In genomic region chr7:143284591-143285453, GRCh38 we compare ENCODE assay signal across 11 cellular contexts. TPM values are rescaled to one million over a fixed set of nuclear protein-coding genes. Genes with fewer than 3 reads are reported as not detected.
DNase-seq lines count a peak whose midpoint lies in the region; ATAC-seq and TF ChIP-seq lines count a peak whose summit lies in the region.
"Had no signal": no experiment of that assay in that cellular context is flagged by ENCODE, and none has a peak within 500 bp of the region (broad histone marks: within the 10 kb centered on the region; RNA-seq: fewer than 3 reads in every experiment).

Gene TMEM139 (plus strand): TSS chr7:143284958. CDS start chr7:143285958, 1,000 bp downstream.

- H3K4me1 ChIP-seq in right lobe of liver (peaks cover 0 to 37% (median 6%) of the 10 kb centered on the region in 4 donors), upper lobe of right lung (peaks cover 19% of the 10 kb centered on the region), testis (peaks cover 13% of the 10 kb centered on the region)

- DNase-seq in Right ventricle myocardium inferior (ENCODE audit: missing footprints) (no peak), cardiac septum (ENCODE audit: low spot score) (no peak), T47D (ENCODE audit: low read depth in 1 of 2, low spot score in 1 of 2) (peak; percentile 39 to 88), right lobe of liver (peak; percentile 46 to 91 (median 78)), upper lobe of right lung (peak; percentile 79), COLO668 (lab: John Stamatoyannopoulos, UW; ENCODE audit: unreplicated experiment) (no peak), testis (no peak)
- DNase-seq: DMS53 had no signal

- H3K9me3 ChIP-seq in right lobe of liver (no peaks in the 10 kb centered on the region), upper lobe of right lung (no peaks in the 10 kb centered on the region), testis (no peaks in the 10 kb centered on the region)

- TF ChIP-seq POLR2A in right lobe of liver (IDR thresholded peaks at IDR 0.05) (no peak), testis (IDR thresholded peaks at IDR 0.05) (no peak)

- no peak for TF ChIP-seq CTCF in right lobe of liver (IDR thresholded peaks at IDR 0.05)
- TF ChIP-seq CTCF in upper lobe of right lung (IDR thresholded peaks at IDR 0.05) = no peak
- no peak for TF ChIP-seq CTCF in testis (IDR thresholded peaks at IDR 0.05)

- in situ Hi-C loops in T47D (cut with HindIII; ENCODE audit: low pct_unique_long_range_greater_than_20kb, low sequenced_read_pairs) = no loop called here

- H3K36me3 ChIP-seq in right lobe of liver = no peaks in the 10 kb centered on the region
- H3K36me3 ChIP-seq in upper lobe of right lung = no peaks in the 10 kb centered on the region
- H3K36me3 ChIP-seq in testis (ENCODE audit: low read depth, missing control alignments) = no peaks in the 10 kb centered on the region
- H3K36me3 ChIP-seq: HAP-1 had no signal

- ATAC-seq in Right ventricle myocardium inferior (peak; percentile 23), right lobe of liver (peak; percentile 62 to 82 (median 76)), upper lobe of right lung (peak; percentile 66), HG03521 (IDR thresholded peaks at IDR 0.05; ENCODE audit: unreplicated experiment) (no peak)

- no peaks in the 10 kb centered on the region for H3K27me3 ChIP-seq in right lobe of liver
- no peaks in the 10 kb centered on the region for H3K27me3 ChIP-seq in upper lobe of right lung
- H3K27me3 ChIP-seq in testis = no peaks in the 10 kb centered on the region

- H3K27ac ChIP-seq in right lobe of liver (peak within 1 kb of the TSS in 2 of 3 donors; percentile 48 to 72), upper lobe of right lung (peak within 1 kb of the TSS; percentile 47), testis (no peak within 1 kb of the TSS)

- 48% methylated on average over 14 of the region's 19 CpGs for WGBS in right lobe of liver (ENCODE audit: insufficient coverage, low coverage, low lambda C conversion rate, missing lambda C conversion rate)
- 53 to 68% methylated on average over 19 of the region's 19 CpGs for WGBS in testis, 2 donors

- intact Hi-C loops in Right ventricle myocardium inferior (cut with DNase I) = loop anchor here (1.0 to 5.0 kb wide), 2 partner anchors 22 to 43 kb away; partner anchors contain the start of gene GSTK1
- intact Hi-C loops in cardiac septum (cut with DNase I) = loop anchor here (5.0 kb wide), 1 partner anchor 97 kb away; the partner anchor contains the start of gene ZYX
- intact Hi-C loops in right lobe of liver (cut with DNase I) = no loop called here
- intact Hi-C loops in upper lobe of right lung (cut with DNase I) = no loop called here
- intact Hi-C loops in testis (cut with DNase I; ENCODE audit: low total_unique reads) = no loop called here

- peak within 1 kb of the TSS; percentile 17 to 59 (median 45) for H3K4me3 ChIP-seq in right lobe of liver
- peak within 1 kb of the TSS; percentile 36 for H3K4me3 ChIP-seq in upper lobe of right lung
- H3K4me3 ChIP-seq in testis = no peak within 1 kb of the TSS
- H3K4me3 ChIP-seq: HAP-1 had no signal

RNA-seq across cellular contexts. Expression of gene TMEM139, which starts in this region (rescaled TPM):
- total RNA-seq in Right ventricle myocardium inferior (14.8 TPM), cardiac septum (6.9 TPM), right lobe of liver (10 to 100 TPM in 5 of 6 experiments, 1 to 10 TPM in 1; 7.0 to 20.8 (median 14.8) TPM), upper lobe of right lung (25.1 TPM), testis (1 to 10 TPM; 1.1 to 2.2 TPM)
- polyA plus RNA-seq in testis (ENCODE audit: insufficient read depth, low read depth, low replicate concordance) = 5.3 TPM
- total RNA-seq: fibroblast of lung had no signal
- polyA plus RNA-seq: fibroblast of lung had no signal

Comparison
In these comparisons a context has a peak if more than half of its experiments do, and no peak if none do; other contexts are left out.
1. DNase-seq: peak in T47D (2 of 2), right lobe of liver (3 of 3) and upper lobe of right lung (single experiment); none in Right ventricle myocardium inferior (single experiment), cardiac septum (single experiment), COLO668 (single experiment) and testis (single experiment).
2. H3K27ac ChIP-seq: peak in right lobe of liver (2 of 3) and upper lobe of right lung (single experiment); none in testis (0 of 2).
3. H3K4me3 ChIP-seq: peak in right lobe of liver (3 of 3) and upper lobe of right lung (single experiment); none in testis (0 of 2).
4. intact Hi-C loops: an anchor here in Right ventricle myocardium inferior (1.0 to 5.0 kb wide) and cardiac septum (5.0 kb wide); none called in right lobe of liver, upper lobe of right lung and testis.